In the genomic region with DNA sequence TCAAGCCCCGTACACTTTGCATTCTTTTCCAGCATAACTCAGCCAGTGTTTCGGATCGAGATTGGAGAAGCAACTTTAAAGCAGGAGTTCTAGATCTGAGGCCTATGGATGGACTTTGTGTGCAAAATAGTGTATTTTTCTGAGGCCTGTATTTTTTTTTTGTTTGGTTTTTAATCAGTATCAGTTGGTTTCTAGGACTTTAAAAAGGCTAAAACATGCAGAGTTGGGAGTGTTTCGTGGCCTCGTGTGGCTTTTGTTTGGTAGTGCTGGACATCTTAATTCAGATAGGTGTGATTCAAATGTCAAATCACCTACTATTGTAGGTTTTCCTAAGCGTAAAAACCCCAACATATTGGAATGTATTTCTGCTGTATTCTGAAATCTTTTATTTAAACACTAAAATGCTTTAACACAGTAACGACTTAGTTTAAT, we compare ENCODE assay signal across 8 cellular contexts. TPM values are rescaled to one million over a fixed set of nuclear protein-coding genes. Genes with fewer than 3 reads are reported as not detected.
DNase-seq lines count a peak whose midpoint lies in the region; ATAC-seq and TF ChIP-seq lines count a peak whose summit lies in the region.

No MANE protein-coding gene starts in this region.

- no peak for DNase-seq in CD4-positive, alpha-beta T cell
- DNase-seq in HCT116 (ENCODE audit: low read depth, low spot score) (no peak), substantia nigra (lab: John Stamatoyannopoulos, UW) (no peak), CD1c-positive myeloid dendritic cell (ENCODE audit: extremely low spot score) (no peak), kidney glomerular epithelial cell (lab: John Stamatoyannopoulos, UW) (no peak)
- no peak for DNase-seq in activated CD8-positive, alpha-beta T cell treated with anti-CD3 and anti-CD28 coated beads, Interleukin-2, amount 10 ng/mL, durations not matched to agents 7 days and 5 days

- peak overlapping the region; percentile 89 for H3K27ac Mint-ChIP-seq in CD4-positive, alpha-beta T cell
- peak overlapping the region; percentile 97 for H3K27ac Mint-ChIP-seq in activated CD8-positive, alpha-beta T cell treated with anti-CD3 and anti-CD28 coated beads, Interleukin-2, amount 10 ng/mL, durations not matched to agents 7 days and 5 days

- CTCF ChIA-PET in CD4-positive, alpha-beta T cell (lab: Charles Lee) = no interaction called here
- CTCF ChIA-PET in HCT116 (lab: Charles Lee) = interaction anchor here (2.5 kb wide), 1 partner anchor 19 kb away, joined by 7 read pairs; no protein-coding TSS in a partner anchor
- CTCF ChIA-PET in activated CD8-positive, alpha-beta T cell treated with anti-CD3 and anti-CD28 coated beads, Interleukin-2, amount 10 ng/mL, durations not matched to agents 7 days and 5 days (lab: Charles Lee) = interaction anchor here (0.6 kb wide), 1 partner anchor 137 kb away, joined by 3 read pairs; a partner anchor contains a TSS

- no peak for TF ChIP-seq POLR2A in HCT116 (IDR thresholded peaks at IDR 0.05; ENCODE audit: borderline replicate concordance, extremely low read depth, insufficient read depth, insufficient read length)

- no peaks in the 10 kb centered on the region for H3K27me3 ChIP-seq in CD4-positive, alpha-beta T cell (ENCODE audit: control insufficient read depth, insufficient read depth, low read length)
- H3K27me3 ChIP-seq in HCT116 (ENCODE audit: insufficient read depth, low read length) = no peaks in the 10 kb centered on the region
- no peaks in the 10 kb centered on the region for H3K27me3 ChIP-seq in iPS-18a (ENCODE audit: control insufficient read depth, insufficient read depth, low read length)

- no peaks in the 10 kb centered on the region for H3K9me2 ChIP-seq in HCT116 (ENCODE audit: insufficient read depth)

- peak overlapping the region; percentile 85 for H3K27ac ChIP-seq in CD4-positive, alpha-beta T cell (ENCODE audit: low read depth, low read length)
- peak overlapping the region; percentile 80 for H3K27ac ChIP-seq in HCT116 (ENCODE audit: low read depth, low read length)
- no peak overlapping the region for H3K27ac ChIP-seq in iPS-18a (ENCODE audit: low read length)
- H3K27ac ChIP-seq in substantia nigra (ENCODE audit: low read depth, low read length, poor library complexity, severe bottlenecking) = peak overlapping the region; percentile 90

- H3K27me3 Mint-ChIP-seq in CD4-positive, alpha-beta T cell = no peaks in the 10 kb centered on the region
- no peaks in the 10 kb centered on the region for H3K27me3 Mint-ChIP-seq in activated CD8-positive, alpha-beta T cell treated with anti-CD3 and anti-CD28 coated beads, Interleukin-2, amount 10 ng/mL, durations not matched to agents 7 days and 5 days (ENCODE audit: low read depth)

- peak overlapping the region; percentile 75 for H3K4me2 ChIP-seq in HCT116 (ENCODE audit: low read length)

- no peaks in the 10 kb centered on the region for H4K20me1 ChIP-seq in HCT116 (ENCODE audit: insufficient read depth)

- TF ChIP-seq RAD21 in HCT116 (IDR thresholded peaks at IDR 0.05; ENCODE audit: low read depth) = no peak

- BruUV-seq in HCT116 (replicated peaks; lab: Mats Ljungman, UMichigan) = no TSS peak

- peak overlapping the region; percentile 75 to 81 for H3K4me3 ChIP-seq in HCT116 (replicated peaks in 1 of 2; ENCODE audit: low read depth in 1 of 2, low read length in 2 of 2)
- peak overlapping the region; percentile 95 for H3K4me3 ChIP-seq in iPS-18a (ENCODE audit: low read length)

- H3K9me3 Mint-ChIP-seq in CD4-positive, alpha-beta T cell = no peaks in the 10 kb centered on the region
- H3K9me3 Mint-ChIP-seq in activated CD8-positive, alpha-beta T cell treated with anti-CD3 and anti-CD28 coated beads, Interleukin-2, amount 10 ng/mL, durations not matched to agents 7 days and 5 days (ENCODE audit: insufficient read depth) = no peaks in the 10 kb centered on the region

- peaks cover 39% of the 10 kb centered on the region for H3K36me3 Mint-ChIP-seq in CD4-positive, alpha-beta T cell (ENCODE audit: low read depth)
- peaks cover 27% of the 10 kb centered on the region for H3K36me3 Mint-ChIP-seq in activated CD8-positive, alpha-beta T cell treated with anti-CD3 and anti-CD28 coated beads, Interleukin-2, amount 10 ng/mL, durations not matched to agents 7 days and 5 days (ENCODE audit: low read depth)

- H3K36me3 ChIP-seq in HCT116 (ENCODE audit: control insufficient read depth in 1 of 2, insufficient read depth in 2 of 2, low read length in 2 of 2) = no peaks in the 10 kb centered on the region
- H3K36me3 ChIP-seq in iPS-18a (ENCODE audit: control insufficient read depth, low read depth, low read length) = peaks cover 3% of the 10 kb centered on the region

- no peak overlapping the region for H2AFZ ChIP-seq in HCT116 (ENCODE audit: low read depth, low read length, poor library complexity, severe bottlenecking)

- RAD21 ChIA-PET in HCT116 (lab: Charles Lee; ENCODE audit: low non-redundant PET in 1 of 2, low total read pairs in 2 of 2, uncharacterized antibody in 2 of 2, unreplicated experiment in 2 of 2) = no interaction called here

- intact Hi-C loops in CD4-positive, alpha-beta T cell (cut with DNase I, micrococcal nuclease) = loop anchor here in 1 of 2 experiments (2.0 to 10.0 kb wide), 4 partner anchors 49 to 160 kb away; a partner anchor contains a TSS
- intact Hi-C loops in HCT116 (cut with micrococcal nuclease) = loop anchor here (5.0 kb wide), 2 partner anchors 136 to 159 kb away; a partner anchor contains a TSS

- POLR2A ChIA-PET in CD4-positive, alpha-beta T cell (lab: Charles Lee) = interaction anchor here (1.0 to 2.1 kb wide), 4 partner anchors 9 to 262 kb away, joined by 3 to 11 read pairs (median 6); a partner anchor contains a TSS
- POLR2A ChIA-PET in HCT116 (lab: Charles Lee) = interaction anchor here (0.6 kb wide), 1 partner anchor 14 kb away, joined by 3 read pairs; no protein-coding TSS in a partner anchor
- POLR2A ChIA-PET in activated CD8-positive, alpha-beta T cell treated with anti-CD3 and anti-CD28 coated beads, Interleukin-2, amount 10 ng/mL, durations not matched to agents 7 days and 5 days (lab: Charles Lee) = no interaction called here

- no peaks in the 10 kb centered on the region for H3K9me3 ChIP-seq in CD4-positive, alpha-beta T cell (ENCODE audit: control insufficient read depth, low read length)
- H3K9me3 ChIP-seq in HCT116 (ENCODE audit: control insufficient read depth in 1 of 2, insufficient read depth in 1 of 2, low read depth in 1 of 2, low read length in 2 of 2) = no peaks in the 10 kb centered on the region
- H3K9me3 ChIP-seq in iPS-18a (ENCODE audit: control insufficient read depth, low read depth, low read length) = no peaks in the 10 kb centered on the region

- peaks cover 53% of the 10 kb centered on the region for H3K4me1 Mint-ChIP-seq in CD4-positive, alpha-beta T cell (ENCODE audit: low read depth)
- peaks cover 38% of the 10 kb centered on the region for H3K4me1 Mint-ChIP-seq in activated CD8-positive, alpha-beta T cell treated with anti-CD3 and anti-CD28 coated beads, Interleukin-2, amount 10 ng/mL, durations not matched to agents 7 days and 5 days (ENCODE audit: low read depth)

- no peak for ATAC-seq in CD4-positive, alpha-beta T cell (ENCODE audit: poor library complexity)
- ATAC-seq in HCT116 = no peak
- ATAC-seq in activated CD8-positive, alpha-beta T cell treated with anti-CD3 and anti-CD28 coated beads, Interleukin-2, amount 10 ng/mL, durations not matched to agents 7 days and 5 days = no peak
- no peak for ATAC-seq in GM19463 (IDR thresholded peaks at IDR 0.05; ENCODE audit: unreplicated experiment)

- H3K4me1 ChIP-seq in HCT116 (ENCODE audit: control insufficient read depth in 1 of 2, insufficient read depth in 2 of 2, low read length in 2 of 2) (peaks cover 15 to 27% of the 10 kb centered on the region in 2 experiments), iPS-18a (ENCODE audit: control insufficient read depth, low read depth, low read length) (peaks cover 8% of the 10 kb centered on the region)

- TF ChIP-seq CTCF in CD4-positive, alpha-beta T cell (IDR thresholded peaks at IDR 0.05) = no peak
- TF ChIP-seq CTCF in HCT116 (IDR thresholded peaks at IDR 0.05 in 2 of 3, conservative IDR thresholded peaks at IDR 0.05 in 1 of 3; ENCODE audit: borderline replicate concordance in 1 of 3, insufficient read depth in 1 of 3, low read depth in 2 of 3, low read length in 2 of 3) = no peak

- H3K79me2 ChIP-seq in HCT116 (ENCODE audit: insufficient read depth, low read length) = peaks cover 47% of the 10 kb centered on the region

- peak overlapping the region; percentile 100 for H3K4me3 Mint-ChIP-seq in CD4-positive, alpha-beta T cell
- peak overlapping the region; percentile 99 for H3K4me3 Mint-ChIP-seq in activated CD8-positive, alpha-beta T cell treated with anti-CD3 and anti-CD28 coated beads, Interleukin-2, amount 10 ng/mL, durations not matched to agents 7 days and 5 days

- peak overlapping the region; percentile 73 for H3K9ac ChIP-seq in HCT116 (ENCODE audit: low read length)
- peak overlapping the region; percentile 91 for H3K9ac ChIP-seq in iPS-18a (ENCODE audit: low read length)

TF ChIP-seq in HCT116, 20 proteins besides CTCF, POLR2A, EP300 and RAD21 (continues in another document):
- TF ChIP-seq TCF7L2 (IDR thresholded peaks at IDR 0.05; ENCODE audit: borderline replicate concordance, extremely low read depth, insufficient read depth, insufficient read length) (no peak), POLR2AphosphoS5 (IDR thresholded peaks at IDR 0.05; ENCODE audit: low read depth, low read length) (no peak), SRF (IDR thresholded peaks at IDR 0.05; ENCODE audit: low read depth) (no peak), SIN3A (IDR thresholded peaks at IDR 0.05; ENCODE audit: low read depth) (no peak), SP1 (IDR thresholded peaks at IDR 0.05; ENCODE audit: low read depth) (no peak), ELF1 (IDR thresholded peaks at IDR 0.05; ENCODE audit: borderline replicate concordance, low read depth) (no peak), CEBPB (IDR thresholded peaks at IDR 0.05; ENCODE audit: low read depth) (no peak), EGR1 (IDR thresholded peaks at IDR 0.05; ENCODE audit: low read depth) (no peak), YY1 (IDR thresholded peaks at IDR 0.05; ENCODE audit: extremely low read depth, insufficient replicate concordance, low read depth, low read length) (no peak)

RNA-seq across cellular contexts. Expression of a gene that starts 0.3 kb away (rescaled TPM):
- 1 to 10 TPM; 2.0 to 2.6 TPM for total RNA-seq in CD4-positive, alpha-beta T cell
- 5.6 TPM for total RNA-seq in HCT116 (2021; ENCODE audit: unreplicated experiment)
- polyA plus RNA-seq in HCT116 (2012) = 1.4 and 2.0 TPM in 2 replicates
- 1 to 10 TPM; 7.3 to 7.7 TPM for total RNA-seq in activated CD8-positive, alpha-beta T cell treated with anti-CD3 and anti-CD28 coated beads, Interleukin-2, amount 10 ng/mL, durations not matched to agents 7 days and 5 days

RNA-seq across cellular contexts. Expression of a gene that starts 0.8 kb away (rescaled TPM):
- total RNA-seq in CD4-positive, alpha-beta T cell = 10 to 100 TPM in 1 of 2 experiments, 1 to 10 TPM in 1; 8.6 to 12.2 TPM
- total RNA-seq in HCT116 (2021; ENCODE audit: unreplicated experiment) = 19.8 TPM
- polyA plus RNA-seq in HCT116 (2012) = 6.7 and 8.0 TPM in 2 replicates
- total RNA-seq in activated CD8-positive, alpha-beta T cell treated with anti-CD3 and anti-CD28 coated beads, Interleukin-2, amount 10 ng/mL, durations not matched to agents 7 days and 5 days = 10 to 100 TPM; 15.5 to 18.6 TPM

RNA-seq across cellular contexts. Expression of a gene that starts 47.3 kb away (rescaled TPM):
- 1 to 10 TPM; 1.1 to 1.3 TPM for total RNA-seq in CD4-positive, alpha-beta T cell
- 4.6 TPM for total RNA-seq in HCT116 (2021; ENCODE audit: unreplicated experiment)
- 0.94 and 1.3 TPM in 2 replicates for polyA plus RNA-seq in HCT116 (2012)
- total RNA-seq in activated CD8-positive, alpha-beta T cell treated with anti-CD3 and anti-CD28 coated beads, Interleukin-2, amount 10 ng/mL, durations not matched to agents 7 days and 5 days = 10 to 100 TPM in 1 of 2 experiments, 1 to 10 TPM in 1; 8.9 to 10.2 TPM
